ENCODE assay signal across 24 cellular contexts in genomic region chr16:11422381-11423314, GRCh38.
"Had no signal": no experiment of that assay in that cellular context is flagged by ENCODE, and none has a peak within 500 bp of the region (broad histone marks: within the 10 kb centered on the region; RNA-seq: fewer than 3 reads in every experiment).

No MANE protein-coding gene starts in this region.

- ATAC-seq: activated CD4-positive, alpha-beta T cell treated with anti-CD3 and anti-CD28 coated beads for 36 hours; activated T-helper 17 cell treated with anti-CD3 and anti-CD28 coated beads, Interleukin-2, amount 50 U/mL, for 72 hours; T-cell had no signal

- H3K27ac Mint-ChIP-seq: activated CD4-positive, alpha-beta memory T cell treated with anti-CD3 and anti-CD28 coated beads, Interleukin-2, amount 10 ng/mL, durations not matched to agents 7 days and 5 days; activated CD4-positive, alpha-beta T cell treated with anti-CD3 and anti-CD28 coated beads for 36 hours; activated naive CD4-positive, alpha-beta T cell treated with anti-CD3 and anti-CD28 coated beads for 36 hours; activated naive CD8-positive, alpha-beta T cell; activated T-helper 17 cell treated with anti-CD3 and anti-CD28 coated beads, Interleukin-2, amount 50 U/mL, for 72 hours; brain; T-cell had no signal

- H3K4me3 Mint-ChIP-seq: activated CD4-positive, alpha-beta memory T cell treated with anti-CD3 and anti-CD28 coated beads, Interleukin-2, amount 10 ng/mL, durations not matched to agents 7 days and 5 days; activated CD4-positive, alpha-beta T cell treated with anti-CD3 and anti-CD28 coated beads for 36 hours; activated naive CD4-positive, alpha-beta T cell treated with anti-CD3 and anti-CD28 coated beads for 36 hours; activated naive CD8-positive, alpha-beta T cell; activated T-helper 17 cell treated with anti-CD3 and anti-CD28 coated beads, Interleukin-2, amount 50 U/mL, for 72 hours; brain; central memory CD8-positive, alpha-beta T cell; T-cell had no signal

- H3K27ac ChIP-seq: KMS-11, SK-N-MC, VCaP had no signal

- H3K4me3 ChIP-seq: MG63, SK-N-MC had no signal

- H3K27me3 Mint-ChIP-seq: activated CD4-positive, alpha-beta memory T cell treated with anti-CD3 and anti-CD28 coated beads, Interleukin-2, amount 10 ng/mL, durations not matched to agents 7 days and 5 days; activated CD4-positive, alpha-beta T cell treated with anti-CD3 and anti-CD28 coated beads for 36 hours; activated naive CD8-positive, alpha-beta T cell; activated T-helper 17 cell treated with anti-CD3 and anti-CD28 coated beads, Interleukin-2, amount 50 U/mL, for 72 hours; central memory CD8-positive, alpha-beta T cell; T-cell had no signal

- FAIRE-seq: astrocyte had no signal

- H3K27me3 ChIP-seq: MG63 had no signal

- H3K4me2 ChIP-seq: KMS-11 had no signal

- DNase-seq: activated CD4-positive, alpha-beta memory T cell treated with anti-CD3 and anti-CD28 coated beads, Interleukin-2, amount 10 ng/mL, durations not matched to agents 7 days and 5 days; activated CD4-positive, alpha-beta T cell treated with anti-CD3 and anti-CD28 coated beads for 36 hours; activated CD4-positive, alpha-beta T cell treated with anti-CD3 and anti-CD28 coated beads, Interleukin-2, amount 50 U/mL, for 1 hour; activated gamma-delta T cell; activated naive CD4-positive, alpha-beta T cell treated with anti-CD3 and anti-CD28 coated beads for 36 hours; activated T-cell treated with anti-CD3 and anti-CD28 coated beads for 4 hours; activated T-cell treated with anti-CD3 and anti-CD28 coated beads, Interleukin-2, amount 50 U/mL, for 48 hours; amygdala; MG63; NCI-H1105; NCI-H1436; NCI-H1694 treated with DMSO at 0.1 percent for 48 hours; NCI-H2029 treated with DMSO at 0.1 percent for 48 hours; NCI-H510A treated with DMSO at 0.1 percent for 48 hours; T-cell; T-helper 2 cell had no signal

- H3K9me3 ChIP-seq: MG63 had no signal

- H3K36me3 ChIP-seq: MG63 had no signal

- H3K4me1 Mint-ChIP-seq: activated CD4-positive, alpha-beta T cell treated with anti-CD3 and anti-CD28 coated beads for 36 hours; activated T-helper 17 cell treated with anti-CD3 and anti-CD28 coated beads, Interleukin-2, amount 50 U/mL, for 72 hours; central memory CD8-positive, alpha-beta T cell; T-cell had no signal

- H3K9ac ChIP-seq: KMS-11 had no signal

- H3K9me3 Mint-ChIP-seq: activated CD4-positive, alpha-beta memory T cell treated with anti-CD3 and anti-CD28 coated beads, Interleukin-2, amount 10 ng/mL, durations not matched to agents 7 days and 5 days; activated naive CD4-positive, alpha-beta T cell treated with anti-CD3 and anti-CD28 coated beads for 36 hours; activated T-helper 17 cell treated with anti-CD3 and anti-CD28 coated beads, Interleukin-2, amount 50 U/mL, for 72 hours; central memory CD8-positive, alpha-beta T cell; T-cell had no signal
